Comparison of ENCODE assay signal across 22 cellular contexts in genomic region chr6:9025223-9025622, GRCh38.
A peak's percentile ranks its signal among the peaks of the same experiment; 100 is the strongest.
DNase-seq lines count a peak whose midpoint lies in the region; ATAC-seq and TF ChIP-seq lines count a peak whose summit lies in the region.
"Had no signal": no experiment of that assay in that cellular context is flagged by ENCODE, and none has a peak within 500 bp of the region (broad histone marks: within the 10 kb centered on the region; RNA-seq: fewer than 3 reads in every experiment).

No MANE protein-coding gene starts in this region.

- H3K36me3 Mint-ChIP-seq in T-helper 2 cell treated with Interferon-gamma antibody and Interleukin-4, amounts not matched to agents 5 μg/mL and 100 μg/mL, for 36 hours (ENCODE audit: low read depth) = no peaks in the 10 kb centered on the region
- H3K36me3 Mint-ChIP-seq in activated T-helper 2 cell treated with anti-CD3 and anti-CD28 coated beads, Interferon-gamma antibody, Interleukin-2, Interleukin-4, amounts not matched to agents 10 μg/mL and 5 μg/mL and 100 μg/mL, durations not matched to agents 14 hours and 24 hours and 36 hours (ENCODE audit: low read depth) = no peaks in the 10 kb centered on the region
- H3K36me3 Mint-ChIP-seq in naive thymus-derived CD8-positive, alpha-beta T cell = no peaks in the 10 kb centered on the region

- ATAC-seq in naive thymus-derived CD8-positive, alpha-beta T cell = no peak
- ATAC-seq: activated T-cell treated with anti-CD3 and anti-CD28 coated beads, Interleukin-2, amount 50 U/mL, for 4 hours had no signal

- no peak overlapping the region for H3K4me3 ChIP-seq in prostate gland
- H3K4me3 ChIP-seq: BLaER1 treated with 17β-estradiol and CSF1 and Interleukin-3, amounts not matched to agents 10 nM and 100 nM; HAP-1; stomach; transverse colon had no signal

- intact Hi-C loops in activated T-helper 2 cell treated with anti-CD3 and anti-CD28 coated beads, Interferon-gamma antibody, Interleukin-2, Interleukin-4, amounts not matched to agents 10 μg/mL and 5 μg/mL and 100 μg/mL, durations not matched to agents 14 hours and 24 hours and 36 hours (cut with micrococcal nuclease) = no loop called here
- intact Hi-C loops in prostate gland (cut with DNase I) = no loop called here

- no peak for TF ChIP-seq CTCF in prostate gland (IDR thresholded peaks at IDR 0.05)

- H3K9me3 Mint-ChIP-seq in T-helper 2 cell treated with Interferon-gamma antibody and Interleukin-4, amounts not matched to agents 5 μg/mL and 100 μg/mL, for 36 hours = no peaks in the 10 kb centered on the region
- no peaks in the 10 kb centered on the region for H3K9me3 Mint-ChIP-seq in activated T-helper 2 cell treated with anti-CD3 and anti-CD28 coated beads, Interferon-gamma antibody, Interleukin-2, Interleukin-4, amounts not matched to agents 10 μg/mL and 5 μg/mL and 100 μg/mL, durations not matched to agents 14 hours and 24 hours and 36 hours
- H3K9me3 Mint-ChIP-seq in naive thymus-derived CD8-positive, alpha-beta T cell = peaks cover 0 to 3% (median 0%) of the 10 kb centered on the region in 9 donors
- H3K9me3 Mint-ChIP-seq: activated naive CD4-positive, alpha-beta T cell treated with anti-CD3 and anti-CD28 coated beads for 36 hours had no signal

- H3K36me3 ChIP-seq in prostate gland = no peaks in the 10 kb centered on the region
- H3K36me3 ChIP-seq: BLaER1 treated with 17β-estradiol and CSF1 and Interleukin-3, amounts not matched to agents 10 nM and 100 nM; HAP-1; neutrophil; stomach; transverse colon had no signal

- POLR2A ChIA-PET in naive thymus-derived CD8-positive, alpha-beta T cell (lab: Charles Lee) = no interaction called here

- no peaks in the 10 kb centered on the region for H3K27me3 Mint-ChIP-seq in T-helper 2 cell treated with Interferon-gamma antibody and Interleukin-4, amounts not matched to agents 5 μg/mL and 100 μg/mL, for 36 hours (ENCODE audit: low read depth)
- H3K27me3 Mint-ChIP-seq in activated T-helper 2 cell treated with anti-CD3 and anti-CD28 coated beads, Interferon-gamma antibody, Interleukin-2, Interleukin-4, amounts not matched to agents 10 μg/mL and 5 μg/mL and 100 μg/mL, durations not matched to agents 14 hours and 24 hours and 36 hours (ENCODE audit: low read depth) = peaks cover 3% of the 10 kb centered on the region
- peaks cover 0 to 8% (median 2%) of the 10 kb centered on the region in 5 donors for H3K27me3 Mint-ChIP-seq in naive thymus-derived CD8-positive, alpha-beta T cell
- H3K27me3 Mint-ChIP-seq: activated B cell treated with CpG ODN at 0.5 μM for 24 hours, progenitor cell of endocrine pancreas had no signal

- H3K27ac Mint-ChIP-seq in T-helper 2 cell treated with Interferon-gamma antibody and Interleukin-4, amounts not matched to agents 5 μg/mL and 100 μg/mL, for 36 hours = no peak overlapping the region
- no peak overlapping the region for H3K27ac Mint-ChIP-seq in activated T-helper 2 cell treated with anti-CD3 and anti-CD28 coated beads, Interferon-gamma antibody, Interleukin-2, Interleukin-4, amounts not matched to agents 10 μg/mL and 5 μg/mL and 100 μg/mL, durations not matched to agents 14 hours and 24 hours and 36 hours
- H3K27ac Mint-ChIP-seq in naive thymus-derived CD8-positive, alpha-beta T cell = peak overlapping the region in 1 of 10 donors; percentile 26
- H3K27ac Mint-ChIP-seq: activated B cell treated with CpG ODN at 0.5 μM for 24 hours; activated naive CD4-positive, alpha-beta T cell treated with anti-CD3 and anti-CD28 coated beads for 36 hours; progenitor cell of endocrine pancreas had no signal

- no peaks in the 10 kb centered on the region for H3K27me3 ChIP-seq in prostate gland (replicated peaks; ENCODE audit: insufficient read depth)
- H3K27me3 ChIP-seq: BLaER1 treated with 17β-estradiol and CSF1 and Interleukin-3, amounts not matched to agents 10 nM and 100 nM; neutrophil; stomach; transverse colon had no signal

- no peaks in the 10 kb centered on the region for H3K4me1 ChIP-seq in prostate gland (replicated peaks)
- H3K4me1 ChIP-seq: BLaER1 treated with 17β-estradiol and CSF1 and Interleukin-3, amounts not matched to agents 10 nM and 100 nM; HAP-1; stomach; transverse colon had no signal

- no peak overlapping the region for H3K27ac ChIP-seq in prostate gland
- H3K27ac ChIP-seq: BLaER1 treated with 17β-estradiol and CSF1 and Interleukin-3, amounts not matched to agents 10 nM and 100 nM; neutrophil; stomach; transverse colon had no signal

- peak overlapping the region; percentile 66 for H3K4me3 Mint-ChIP-seq in T-helper 2 cell treated with Interferon-gamma antibody and Interleukin-4, amounts not matched to agents 5 μg/mL and 100 μg/mL, for 36 hours
- peak overlapping the region; percentile 34 for H3K4me3 Mint-ChIP-seq in activated T-helper 2 cell treated with anti-CD3 and anti-CD28 coated beads, Interferon-gamma antibody, Interleukin-2, Interleukin-4, amounts not matched to agents 10 μg/mL and 5 μg/mL and 100 μg/mL, durations not matched to agents 14 hours and 24 hours and 36 hours (ENCODE audit: low read depth)
- H3K4me3 Mint-ChIP-seq in naive thymus-derived CD8-positive, alpha-beta T cell = peak overlapping the region in 6 of 10 donors; percentile 22 to 85 (median 66)
- H3K4me3 Mint-ChIP-seq: activated B cell treated with CpG ODN at 0.5 μM for 24 hours; activated naive CD4-positive, alpha-beta T cell treated with anti-CD3 and anti-CD28 coated beads for 36 hours; activated T-cell treated with anti-CD3 and anti-CD28 coated beads, Interleukin-2, amount 50 U/mL, for 4 hours had no signal

- WGBS in prostate gland = 85% methylated on average over 12 of the region's 12 CpGs

- H3K4me1 Mint-ChIP-seq in T-helper 2 cell treated with Interferon-gamma antibody and Interleukin-4, amounts not matched to agents 5 μg/mL and 100 μg/mL, for 36 hours (ENCODE audit: low read depth) = peaks cover 3% of the 10 kb centered on the region
- H3K4me1 Mint-ChIP-seq in activated T-helper 2 cell treated with anti-CD3 and anti-CD28 coated beads, Interferon-gamma antibody, Interleukin-2, Interleukin-4, amounts not matched to agents 10 μg/mL and 5 μg/mL and 100 μg/mL, durations not matched to agents 14 hours and 24 hours and 36 hours (ENCODE audit: low read depth) = peaks cover 4% of the 10 kb centered on the region
- H3K4me1 Mint-ChIP-seq in naive thymus-derived CD8-positive, alpha-beta T cell = peaks cover 0 to 4% (median 0%) of the 10 kb centered on the region in 4 donors
- H3K4me1 Mint-ChIP-seq: activated B cell treated with CpG ODN at 0.5 μM for 24 hours had no signal

- no peak for DNase-seq in T-helper 2 cell treated with Interferon-gamma antibody and Interleukin-4, amounts not matched to agents 5 μg/mL and 100 μg/mL, for 36 hours (ENCODE audit: low spot score)
- no peak for DNase-seq in T-helper 2 cell
- DNase-seq in Daoy (ENCODE audit: low read depth) = peak; percentile 28
- no peak for DNase-seq in activated T-helper 2 cell treated with anti-CD3 and anti-CD28 coated beads, Interferon-gamma antibody, Interleukin-2, Interleukin-4, amounts not matched to agents 10 μg/mL and 5 μg/mL and 100 μg/mL, durations not matched to agents 14 hours and 24 hours and 36 hours (ENCODE audit: low spot score)
- DNase-seq in naive thymus-derived CD8-positive, alpha-beta T cell = no peak
- DNase-seq in RPMI8226 = no peak
- DNase-seq in Ammon's horn (ENCODE audit: low spot score) = no peak
- no peak for DNase-seq in prostate gland (ENCODE audit: low spot score)
- DNase-seq: activated B cell treated with CpG ODN at 0.5 μM for 24 hours; activated naive CD4-positive, alpha-beta T cell treated with anti-CD3 and anti-CD28 coated beads for 36 hours; activated T-cell treated with anti-CD3 and anti-CD28 coated beads, Interleukin-2, amount 50 U/mL, for 4 hours; central memory CD4-positive, alpha-beta T cell; Kasumi-1; mammary epithelial cell; NCI-H1930; stimulated activated CD4-positive, alpha-beta T cell treated with anti-CD3 and anti-CD28 coated beads, Interleukin-15, amount 100 ng/mL, for 24 hours; stomach; transverse colon had no signal

- H3K9me3 ChIP-seq in prostate gland = no peaks in the 10 kb centered on the region
- H3K9me3 ChIP-seq: HAP-1, neutrophil, transverse colon had no signal

- TF ChIP-seq POLR2A in prostate gland (IDR thresholded peaks at IDR 0.05) = no peak
